28 cellular contexts compared by ENCODE assay signal in genomic region chrX:100797359-100797758, GRCh38.
"Had no signal": no experiment of that assay in that cellular context is flagged by ENCODE, and none has a peak within 500 bp of the region (broad histone marks: within the 10 kb centered on the region; RNA-seq: fewer than 3 reads in every experiment).

No MANE protein-coding gene starts in this region.

- H3K4me1 ChIP-seq: ascending aorta had no signal

- H3K4me3 ChIP-seq: ascending aorta had no signal

- H3K9me3 ChIP-seq: ascending aorta had no signal

- H3K27ac ChIP-seq: ascending aorta, VCaP had no signal

- H3K36me3 ChIP-seq: ascending aorta had no signal

- H3K27me3 ChIP-seq: ascending aorta had no signal

- DNase-seq: activated B cell treated with CpG ODN at 0.5 μM for 24 hours; activated CD4-positive, alpha-beta memory T cell treated with anti-CD3 and anti-CD28 coated beads for 36 hours; activated CD4-positive, alpha-beta T cell treated with anti-CD3 and anti-CD28 coated beads for 4 hours; activated CD4-positive, alpha-beta T cell treated with anti-CD3 and anti-CD28 coated beads, Interleukin-2, amount 10 ng/mL, durations not matched to agents 24 days and 14 days; activated CD4-positive, alpha-beta T cell treated with anti-CD3 and anti-CD28 coated beads, Interleukin-2, amount 50 U/mL, for 1 hour; activated CD4-positive, alpha-beta T cell treated with anti-CD3 and anti-CD28 coated beads, Interleukin-2, amount 50 U/mL, for 4 hours; activated CD4-positive, CD25-positive, alpha-beta regulatory T cell treated with anti-CD3 and anti-CD28 coated beads, Interleukin-2, amount 50 U/mL, for 72 hours; activated CD8-positive, alpha-beta memory T cell treated with anti-CD3 and anti-CD28 coated beads, Interleukin-2, amount 50 U/mL, for 4 hours; activated CD8-positive, alpha-beta T cell treated with anti-CD3 and anti-CD28 coated beads for 36 hours; activated effector memory CD4-positive, alpha-beta T cell treated with anti-CD3 and anti-CD28 coated beads, Interleukin-2, amount 50 U/mL, for 16 hours; activated gamma-delta T cell treated with Interleukin-2 at 50 U/mL for 16 hours; activated naive CD4-positive, alpha-beta T cell; activated naive CD4-positive, alpha-beta T cell treated with anti-CD3 and anti-CD28 coated beads for 36 hours; activated naive CD4-positive, alpha-beta T cell treated with anti-CD3 and anti-CD28 coated beads, Interleukin-2, amount 50 U/mL, for 16 hours; activated naive CD8-positive, alpha-beta T cell treated with anti-CD3 and anti-CD28 coated beads for 36 hours; activated T-cell treated with anti-CD3 and anti-CD28 coated beads for 4 hours; activated T-cell treated with anti-CD3 and anti-CD28 coated beads, Interleukin-2, amount 50 U/mL, for 1 hour; activated T-cell treated with anti-CD3 and anti-CD28 coated beads, Interleukin-2, amount 50 U/mL, for 4 hours; activated T-cell treated with anti-CD3 and anti-CD28 coated beads, Interleukin-2, amount 50 U/mL, for 72 hours; amygdala; anterior cingulate cortex; central memory CD4-positive, alpha-beta T cell; T-helper 17 cell had no signal

- ATAC-seq: activated CD8-positive, alpha-beta T cell treated with anti-CD3 and anti-CD28 coated beads for 36 hours; activated naive CD4-positive, alpha-beta T cell treated with anti-CD3 and anti-CD28 coated beads, Interleukin-2, amount 50 U/mL, for 72 hours; activated T-cell treated with anti-CD3 and anti-CD28 coated beads, Interleukin-2, amount 50 U/mL, for 4 hours; activated T-cell treated with anti-CD3 and anti-CD28 coated beads, Interleukin-2, amount 50 U/mL, for 72 hours; activated T-helper 17 cell treated with anti-CD3 and anti-CD28 coated beads, Interleukin-2, amount 50 U/mL, for 72 hours; T-helper 17 cell had no signal

- FAIRE-seq: TTC549 had no signal
